7 cellular contexts compared by ENCODE assay signal in the genomic region with DNA sequence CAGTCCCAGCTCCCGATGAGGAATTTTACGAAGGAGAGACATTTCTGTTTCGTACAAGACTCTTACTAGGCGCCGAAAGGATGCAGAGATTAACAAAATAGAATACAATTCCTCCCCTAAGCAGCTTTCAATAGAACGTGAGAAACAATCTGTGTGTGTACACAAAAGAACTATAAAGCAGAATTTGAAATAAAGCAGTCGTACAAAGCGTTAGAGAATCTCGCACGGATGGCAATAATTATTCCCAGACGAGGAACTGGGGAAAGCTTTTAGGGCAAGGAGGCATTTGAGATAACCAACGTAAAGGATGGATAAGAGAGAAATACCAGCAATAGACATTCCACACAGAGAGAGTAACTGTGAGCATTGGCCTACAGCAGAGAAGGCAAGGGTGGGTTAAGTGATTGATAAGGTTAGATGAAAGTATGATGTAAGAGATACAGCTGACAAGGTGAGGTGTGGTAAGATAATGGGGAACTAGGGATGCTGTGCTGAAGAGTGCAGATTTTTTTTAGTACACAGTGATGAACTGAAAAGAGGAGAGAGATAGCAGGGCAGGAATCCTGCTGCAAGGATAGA. TPM values are rescaled to one million over a fixed set of nuclear protein-coding genes. Genes with fewer than 3 reads are reported as not detected.
DNase-seq lines count a peak whose midpoint lies in the region; ATAC-seq and TF ChIP-seq lines count a peak whose summit lies in the region.

No MANE protein-coding gene starts in this region.

- TF ChIP-seq CTCF in PC-3 (conservative IDR thresholded peaks at IDR 0.05; ENCODE audit: low read depth, low read length) (no peak), foreskin fibroblast (IDR thresholded peaks at IDR 0.05; ENCODE audit: low read depth, low read length) (no peak), spleen (IDR thresholded peaks at IDR 0.05 in 8 of 11, conservative IDR thresholded peaks at IDR 0.05 in 3 of 11) (no peak)

- H3K27ac Mint-ChIP-seq in activated T-cell treated with anti-CD3 and anti-CD28 coated beads, Interleukin-2, amount 50 U/mL, for 72 hours: no peak overlapping the region

- TSS peak; percentile 75 for BruUV-seq in PC-3 (replicated peaks; lab: Mats Ljungman, UMichigan)

- no peaks in the 10 kb centered on the region; the same call in 1 of the 2 replicates for H4K20me1 ChIP-seq in PC-3 (ENCODE audit: low read length)

- H3K4me3 Mint-ChIP-seq in activated T-cell treated with anti-CD3 and anti-CD28 coated beads, Interleukin-2, amount 50 U/mL, for 72 hours: no peak overlapping the region

- ATAC-seq in PC-3: no peak
- ATAC-seq in activated T-cell treated with anti-CD3 and anti-CD28 coated beads, Interleukin-2, amount 50 U/mL, for 72 hours (replicated peaks in 1 of 2): no peak

- H3K79me2 ChIP-seq in PC-3 (ENCODE audit: low read length): peaks cover 19% of the 10 kb centered on the region; the same call in 1 of the 2 replicates

- POLR2A ChIA-PET in PC-3 (lab: Charles Lee; ENCODE audit: unreplicated experiment): interaction anchor here (0.6 to 0.9 kb wide), 3 partner anchors 11 to 239 kb away, joined by 4 to 7 read pairs (median 4); no protein-coding TSS in a partner anchor

- H3K9me3 Mint-ChIP-seq in activated T-cell treated with anti-CD3 and anti-CD28 coated beads, Interleukin-2, amount 50 U/mL, for 72 hours: peaks cover 0 to 3% of the 10 kb centered on the region in 2 donors

- H3K36me3 ChIP-seq in H7 (replicated peaks; ENCODE audit: control insufficient read depth, insufficient read depth, low read length) (no peaks in the 10 kb centered on the region), PC-3 (ENCODE audit: low read depth, low read length) (no peaks in the 10 kb centered on the region), spleen (no peaks in the 10 kb centered on the region)

- H3K27ac ChIP-seq in PC-3 (ENCODE audit: low read length) (peak overlapping the region; percentile 14; the same call in 1 of the 2 replicates), spleen (peak overlapping the region; percentile 36 to 99 (median 98))

- no peaks in the 10 kb centered on the region for H3K27me3 Mint-ChIP-seq in activated T-cell treated with anti-CD3 and anti-CD28 coated beads, Interleukin-2, amount 50 U/mL, for 72 hours (ENCODE audit: low read depth)

- TF ChIP-seq POLR2A in spleen (IDR thresholded peaks at IDR 0.05): no peak

- peaks cover 4% of the 10 kb centered on the region in 2 donors for H3K36me3 Mint-ChIP-seq in activated T-cell treated with anti-CD3 and anti-CD28 coated beads, Interleukin-2, amount 50 U/mL, for 72 hours (ENCODE audit: insufficient read depth in 2 of 2)

- DNase-seq in H7 (no peak), PC-3 (peak; percentile 10), foreskin fibroblast (no peak), spleen (no peak), A172 (ENCODE audit: low spot score) (no peak)
- DNase-seq in activated naive CD4-positive, alpha-beta T cell treated with Interleukin-2 at 50 U/mL for 16 hours: no peak
- no peak for DNase-seq in activated T-cell treated with anti-CD3 and anti-CD28 coated beads, Interleukin-2, amount 50 U/mL, for 72 hours

- H3K9me3 ChIP-seq in PC-3 (ENCODE audit: low read length): no peaks in the 10 kb centered on the region
- H3K9me3 ChIP-seq in spleen: no peaks in the 10 kb centered on the region

- intact Hi-C loops in PC-3 (cut with micrococcal nuclease): loop anchor here (2.0 to 5.0 kb wide), 6 partner anchors 67 to 679 kb away; no protein-coding TSS in a partner anchor
- intact Hi-C loops in spleen (cut with DNase I; ENCODE audit: low total_unique reads): no loop called here

- H3K27me3 ChIP-seq in H7 (ENCODE audit: control insufficient read depth, insufficient read depth, low read length): no peaks in the 10 kb centered on the region; the same call in 1 of the 2 replicates
- no peaks in the 10 kb centered on the region for H3K27me3 ChIP-seq in PC-3 (ENCODE audit: low read length)
- no peaks in the 10 kb centered on the region for H3K27me3 ChIP-seq in spleen (replicated peaks in 1 of 7)

- peak overlapping the region; percentile 98 for H2AFZ ChIP-seq in PC-3 (ENCODE audit: low read length)

- CTCF ChIA-PET in PC-3 (lab: Charles Lee): interaction anchor here (0.5 to 2.9 kb wide), 3 partner anchors 112 to 1234 kb away, joined by 4 to 26 read pairs (median 6); no protein-coding TSS in a partner anchor

- H3K4me3 ChIP-seq in H7 (ENCODE audit: insufficient read depth, low read depth, low read length) (peak overlapping the region; percentile 43), PC-3 (ENCODE audit: low read length) (peak overlapping the region; percentile 73), foreskin fibroblast (ENCODE audit: low read depth in 1 of 2, low read length in 2 of 2) (peak overlapping the region; percentile 56 to 61), spleen (peak overlapping the region; percentile 22 to 92 (median 59))

- H3F3A ChIP-seq in PC-3 (ENCODE audit: low read length, unreplicated experiment): no peaks in the 10 kb centered on the region

- H3K4me1 ChIP-seq in PC-3 (ENCODE audit: insufficient read depth, low read length) (peaks cover 18% of the 10 kb centered on the region), spleen (peaks cover 7 to 57% (median 46%) of the 10 kb centered on the region in 6 donors)

- H3K9me2 ChIP-seq in PC-3 (replicated peaks; ENCODE audit: low read length): no peaks in the 10 kb centered on the region

- H3K4me1 Mint-ChIP-seq in activated T-cell treated with anti-CD3 and anti-CD28 coated beads, Interleukin-2, amount 50 U/mL, for 72 hours (ENCODE audit: low read depth): peaks cover 61% of the 10 kb centered on the region

- 7 to 11% (median 8%) methylated on average over 12 of the region's 12 CpGs for WGBS in spleen, 5 donors

- peak overlapping the region; percentile 77 for H3K9ac ChIP-seq in PC-3 (ENCODE audit: low read length)

- peak overlapping the region; percentile 93 for H3K4me2 ChIP-seq in PC-3 (ENCODE audit: low read length)

RNA-seq across cellular contexts. Expression of a gene that starts 1.0 kb away (rescaled TPM):
- 1.1 and 1.9 TPM in 2 replicates for total RNA-seq in H7 (2014; rRNA removed; shearing (Covaris generic))
- 8.6 and 10.7 TPM in 2 replicates for total RNA-seq in PC-3 (2014; rRNA removed)
- total RNA-seq in spleen: 10 to 100 TPM in 4 of 7 donors, 1 to 10 TPM in 3; 8.2 to 17.8 (median 14.6) TPM
- polyA plus RNA-seq in spleen: 1 to 10 TPM; 1.4 to 2.5 (median 1.7) TPM
- total RNA-seq in activated T-cell treated with anti-CD3 and anti-CD28 coated beads, Interleukin-2, amount 50 U/mL, for 72 hours: 10 to 100 TPM; 18.5 to 30.3 TPM
- 5.8 and 8.8 TPM in 2 replicates for total RNA-seq in A172 (2014; rRNA removed; shearing (Covaris generic))

RNA-seq across cellular contexts. Expression of a gene that starts 52.5 kb away (rescaled TPM):
- total RNA-seq in H7 (2014; rRNA removed; shearing (Covaris generic)): 20.3 and 28.0 TPM in 2 replicates
- 0.84 and 0.92 TPM in 2 replicates for total RNA-seq in PC-3 (2014; rRNA removed)
- 100 to 1,000 TPM in 5 of 7 donors, 10 to 100 TPM in 2; 83.2 to 134 (median 106) TPM for total RNA-seq in spleen
- polyA plus RNA-seq in spleen: 10 to 100 TPM; 24.1 to 42.9 (median 35.0) TPM
- total RNA-seq in activated T-cell treated with anti-CD3 and anti-CD28 coated beads, Interleukin-2, amount 50 U/mL, for 72 hours: 10 to 100 TPM; 70.5 to 90.5 TPM
- 28.7 and 31.7 TPM in 2 replicates for total RNA-seq in A172 (2014; rRNA removed; shearing (Covaris generic))

Comparison
In these comparisons a context has a peak if more than half of its experiments do, and no peak if none do; other contexts are left out.
1. RNA of a gene that starts 52.5 kb away (total RNA-seq): 83.2 to 134 TPM in spleen, 70.5 to 90.5 TPM in activated T-cell treated with anti-CD3 and anti-CD28 coated beads, Interleukin-2, amount 50 U/mL, for 72 hours, 28.7 to 31.7 TPM in A172 and 20.3 to 28.0 TPM in H7; 0.84 to 0.92 TPM in PC-3; every median in the first group is over 10 times any median in the second.
2. Peak in every context shown above with its lines, with median percentiles within 50 percentile points of each other: H3K4me3 ChIP-seq.